ENCODE assay signal across 18 cellular contexts in genomic region chr1:188386666-188387065, GRCh38.
DNase-seq lines count a peak whose midpoint lies in the region; ATAC-seq and TF ChIP-seq lines count a peak whose summit lies in the region.
"Had no signal": no experiment of that assay in that cellular context is flagged by ENCODE, and none has a peak within 500 bp of the region (broad histone marks: within the 10 kb centered on the region; RNA-seq: fewer than 3 reads in every experiment).

No MANE protein-coding gene starts in this region.

- TF ChIP-seq POLR2A in Peyer's patch (IDR thresholded peaks at IDR 0.05) = no peak

- TF ChIP-seq EP300 in SK-N-SH (IDR thresholded peaks at IDR 0.05; ENCODE audit: borderline replicate concordance in 1 of 2, low read depth in 1 of 2, low read length in 1 of 2) = no peak

- TF ChIP-seq CTCF in BE2C (IDR thresholded peaks at IDR 0.05; ENCODE audit: low read depth, low read length) (no peak), SK-N-SH (IDR thresholded peaks at IDR 0.05) (no peak), fibroblast of pulmonary artery (IDR thresholded peaks at IDR 0.05; ENCODE audit: low read length, missing control alignments) (no peak), neural progenitor cell (IDR thresholded peaks at IDR 0.05) (no peak), Peyer's patch (IDR thresholded peaks at IDR 0.05) (no peak)

- no peak for TF ChIP-seq RAD21 in SK-N-SH (IDR thresholded peaks at IDR 0.05; ENCODE audit: low read length)

- H3K9me3 ChIP-seq in BE2C (no peaks in the 10 kb centered on the region), SK-N-SH (no peaks in the 10 kb centered on the region), neural progenitor cell (ENCODE audit: low read depth) (no peaks in the 10 kb centered on the region), Peyer's patch (no peaks in the 10 kb centered on the region)
- H3K9me3 ChIP-seq: A549, BLaER1 had no signal

- H3K9me3 Mint-ChIP-seq in neural progenitor cell = no peaks in the 10 kb centered on the region
- H3K9me3 Mint-ChIP-seq: H9 had no signal

- no peaks in the 10 kb centered on the region for H4K20me1 ChIP-seq in SK-N-SH (ENCODE audit: insufficient read depth)
- no peaks in the 10 kb centered on the region for H4K20me1 ChIP-seq in neural progenitor cell (ENCODE audit: low read depth)
- H4K20me1 ChIP-seq: BLaER1 had no signal

- CTCF ChIA-PET in SK-N-SH (lab: Yijun Ruan, JAX) = no interaction called here

- ATAC-seq in HG03457 (IDR thresholded peaks at IDR 0.05; ENCODE audit: unreplicated experiment) (no peak), HG02610 (IDR thresholded peaks at IDR 0.05; ENCODE audit: unreplicated experiment) (no peak), HG03571 (IDR thresholded peaks at IDR 0.05; ENCODE audit: unreplicated experiment) (no peak)
- ATAC-seq: A549, GM12878 had no signal

- no peak overlapping the region for H3K4me2 ChIP-seq in SK-N-SH
- no peak overlapping the region for H3K4me2 ChIP-seq in neural progenitor cell
- H3K4me2 ChIP-seq: A549, BLaER1 had no signal

- no peaks in the 10 kb centered on the region for H3K79me2 ChIP-seq in SK-N-SH (ENCODE audit: insufficient read depth)
- H3K79me2 ChIP-seq in neural progenitor cell (ENCODE audit: low read depth) = no peaks in the 10 kb centered on the region

- H3K4me3 ChIP-seq in BE2C (ENCODE audit: low read depth, low read length) (peak overlapping the region; percentile 19; the same call in 1 of the 2 replicates), SK-N-SH (ENCODE audit: low read depth in 2 of 2, low read length in 1 of 2) (no peak overlapping the region), fibroblast of pulmonary artery (replicated peaks; ENCODE audit: low read depth, low read length) (no peak overlapping the region), neural progenitor cell (no peak overlapping the region), Peyer's patch (no peak overlapping the region)
- H3K4me3 ChIP-seq: A549, BLaER1, GM12878 had no signal

- no peak overlapping the region for H3K4me3 Mint-ChIP-seq in neural progenitor cell
- H3K4me3 Mint-ChIP-seq: CD14-positive monocyte; CD4-positive, alpha-beta memory T cell; H9 had no signal

- no peaks in the 10 kb centered on the region for H3K4me1 Mint-ChIP-seq in neural progenitor cell
- H3K4me1 Mint-ChIP-seq: CD14-positive monocyte; CD4-positive, alpha-beta memory T cell; H9 had no signal

- no peaks in the 10 kb centered on the region for H3K9me2 ChIP-seq in SK-N-SH

- peaks cover 4% of the 10 kb centered on the region; the same call in 1 of the 2 replicates for H3K4me1 ChIP-seq in BE2C
- H3K4me1 ChIP-seq in SK-N-SH (ENCODE audit: control insufficient read depth in 1 of 2, insufficient read depth in 2 of 2, low read depth in 1 of 2, low read length in 1 of 2) = peaks cover 0 to 14% of the 10 kb centered on the region in 2 experiments; a peak in 2 of 4 replicates
- H3K4me1 ChIP-seq in neural progenitor cell = no peaks in the 10 kb centered on the region
- H3K4me1 ChIP-seq in Peyer's patch = no peaks in the 10 kb centered on the region
- H3K4me1 ChIP-seq: A549, BLaER1 had no signal

- peak overlapping the region; percentile 27 to 96; a peak in 3 of 4 replicates for H3K27ac ChIP-seq in SK-N-SH (ENCODE audit: low read depth in 2 of 2, low read length in 1 of 2)
- H3K27ac ChIP-seq in neural progenitor cell = no peak overlapping the region
- no peak overlapping the region for H3K27ac ChIP-seq in Peyer's patch
- H3K27ac ChIP-seq: 22Rv1, A549, BLaER1, HL-60 had no signal

- POLR2A ChIA-PET in SK-N-SH (lab: Yijun Ruan, JAX) = no interaction called here

- H3K36me3 ChIP-seq in BE2C (no peaks in the 10 kb centered on the region), SK-N-SH (replicated peaks in 1 of 2; ENCODE audit: control insufficient read depth in 1 of 2, insufficient read depth in 2 of 2, low read length in 1 of 2) (no peaks in the 10 kb centered on the region), neural progenitor cell (no peaks in the 10 kb centered on the region), Peyer's patch (no peaks in the 10 kb centered on the region)
- H3K36me3 ChIP-seq: BLaER1 had no signal

- 76% methylated on average over 3 of the region's 3 CpGs for WGBS in SK-N-SH (ENCODE audit: low lambda C conversion rate)

- no peaks in the 10 kb centered on the region for H3F3A ChIP-seq in SK-N-SH (replicated peaks; ENCODE audit: insufficient read depth)
- H3F3A ChIP-seq in neural progenitor cell (ENCODE audit: low read depth) = no peaks in the 10 kb centered on the region

- no peak overlapping the region for H2AFZ ChIP-seq in SK-N-SH (ENCODE audit: low read depth)
- H2AFZ ChIP-seq in neural progenitor cell (replicated peaks) = no peak overlapping the region

- H3K36me3 Mint-ChIP-seq in neural progenitor cell = no peaks in the 10 kb centered on the region
- H3K36me3 Mint-ChIP-seq: CD14-positive monocyte; CD4-positive, alpha-beta memory T cell had no signal

- H3K9ac ChIP-seq in SK-N-SH (no peak overlapping the region), neural progenitor cell (no peak overlapping the region)
- H3K9ac ChIP-seq: BLaER1 had no signal

- peak; percentile 18 for DNase-seq in BE2C
- peak; percentile 5 for DNase-seq in SK-N-SH
- peak; percentile 16 for DNase-seq in fibroblast of pulmonary artery (ENCODE audit: low read depth)
- peak; percentile 2 for DNase-seq in neural progenitor cell (ENCODE audit: low spot score)
- DNase-seq in Peyer's patch = no peak
- DNase-seq: AML-193; CD4-positive, alpha-beta memory T cell; DMS79 treated with DMSO at 0.1 percent for 48 hours; H9 had no signal

- H3K27me3 Mint-ChIP-seq in neural progenitor cell (ENCODE audit: insufficient read depth, low read depth) = no peaks in the 10 kb centered on the region
- H3K27me3 Mint-ChIP-seq: CD4-positive, alpha-beta memory T cell had no signal

- H3K27me3 ChIP-seq in BE2C (no peaks in the 10 kb centered on the region), SK-N-SH (ENCODE audit: insufficient read depth) (no peaks in the 10 kb centered on the region), neural progenitor cell (no peaks in the 10 kb centered on the region), Peyer's patch (no peaks in the 10 kb centered on the region)
- H3K27me3 ChIP-seq: BLaER1 had no signal

- no peak overlapping the region for H3K27ac Mint-ChIP-seq in neural progenitor cell
- H3K27ac Mint-ChIP-seq: CD14-positive monocyte; CD4-positive, alpha-beta memory T cell; H9 had no signal

TF ChIP-seq in SK-N-SH, 30 proteins besides CTCF, POLR2A, EP300 and RAD21:
- TF ChIP-seq SIN3A (IDR thresholded peaks at IDR 0.05; ENCODE audit: borderline replicate concordance, low read depth, low read length) (no peak), TEAD4 (IDR thresholded peaks at IDR 0.05; ENCODE audit: borderline replicate concordance, insufficient read depth) (no peak), FOXM1 (IDR thresholded peaks at IDR 0.05; ENCODE audit: low read depth) (no peak), NFIC (IDR thresholded peaks at IDR 0.05; ENCODE audit: borderline replicate concordance) (no peak), RFX5 (IDR thresholded peaks at IDR 0.05; ENCODE audit: low read length) (no peak), RXRA (IDR thresholded peaks at IDR 0.05; ENCODE audit: borderline replicate concordance, low read depth) (no peak), SMC3 (IDR thresholded peaks at IDR 0.05; ENCODE audit: low read depth, low read length) (no peak), GABPA (IDR thresholded peaks at IDR 0.05; ENCODE audit: low read depth) (no peak), POLR2AphosphoS5 (IDR thresholded peaks at IDR 0.05; ENCODE audit: low read depth, low read length) (no peak)
- TF ChIP-seq, protein P1, sequence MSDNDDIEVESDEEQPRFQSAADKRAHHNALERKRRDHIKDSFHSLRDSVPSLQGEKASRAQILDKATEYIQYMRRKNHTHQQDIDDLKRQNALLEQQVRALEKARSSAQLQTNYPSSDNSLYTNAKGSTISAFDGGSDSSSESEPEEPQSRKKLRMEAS (IDR thresholded peaks at IDR 0.05; ENCODE audit: low read depth) = no peak

Comparison
In these comparisons a context has a peak if more than half of its experiments do, and no peak if none do; other contexts are left out.
1. DNase-seq: peak in BE2C (single experiment), SK-N-SH (single experiment), fibroblast of pulmonary artery (single experiment) and neural progenitor cell (single experiment); none in Peyer's patch (0 of 3).
2. H3K27ac ChIP-seq: peak in SK-N-SH (2 of 2); none in neural progenitor cell (single experiment) and Peyer's patch (0 of 4).